17 cellular contexts compared by ENCODE assay signal in genomic region chr7:115117748-115118147, GRCh38.
"Had no signal": no experiment of that assay in that cellular context is flagged by ENCODE, and none has a peak within 500 bp of the region (broad histone marks: within the 10 kb centered on the region; RNA-seq: fewer than 3 reads in every experiment).

No MANE protein-coding gene starts in this region.

- H3K9me3 ChIP-seq: colonic mucosa, heart right ventricle, lower lobe of right lung, ovary, prostate gland, thoracic aorta had no signal

- FAIRE-seq: bronchial epithelial cell, kidney had no signal

- H3K4me3 ChIP-seq: colonic mucosa, heart right ventricle, lower lobe of right lung, ovary, prostate gland, thoracic aorta had no signal

- DNase-seq: activated naive CD4-positive, alpha-beta T cell; activated T-cell treated with anti-CD3 and anti-CD28 coated beads, Interleukin-2, amount 50 U/mL, for 1 hour; colonic mucosa; heart right ventricle; kidney; lower lobe of right lung; naive thymus-derived CD4-positive, alpha-beta T cell; ovary; stimulated activated CD4-positive, alpha-beta T cell treated with anti-CD3 and anti-CD28 coated beads, Interleukin-4, amount 100 ng/mL, for 24 hours; stimulated activated naive CD4-positive, alpha-beta T cell treated with Interleukin-2 at 50 U/mL for 16 hours; T-helper 9 cell had no signal

- H3K27me3 Mint-ChIP-seq: activated naive CD8-positive, alpha-beta T cell; type B pancreatic cell had no signal

- ATAC-seq: heart right ventricle; naive thymus-derived CD4-positive, alpha-beta T cell had no signal

- H3K9me3 Mint-ChIP-seq: type B pancreatic cell had no signal

- H3K4me1 ChIP-seq: prostate gland had no signal

- H3K27ac Mint-ChIP-seq: activated naive CD8-positive, alpha-beta T cell; naive thymus-derived CD4-positive, alpha-beta T cell; type B pancreatic cell had no signal

- H3K27me3 ChIP-seq: colonic mucosa, heart right ventricle, ovary had no signal

- H3K36me3 ChIP-seq: colonic mucosa, heart right ventricle, lower lobe of right lung, ovary, prostate gland, thoracic aorta had no signal

- H3K36me3 Mint-ChIP-seq: activated naive CD8-positive, alpha-beta T cell; naive thymus-derived CD4-positive, alpha-beta T cell; type B pancreatic cell had no signal

- H3K27ac ChIP-seq: colonic mucosa, epithelial cell of prostate, heart right ventricle, lower lobe of right lung, ovary, prostate gland, thoracic aorta had no signal

- H3K4me3 Mint-ChIP-seq: activated naive CD8-positive, alpha-beta T cell; naive thymus-derived CD4-positive, alpha-beta T cell; type B pancreatic cell had no signal
